ENCODE assay signal across 37 cellular contexts in genomic region chr13:111616203-111616602, GRCh38.
"Had no signal": no experiment of that assay in that cellular context is flagged by ENCODE, and none has a peak within 500 bp of the region (broad histone marks: within the 10 kb centered on the region; RNA-seq: fewer than 3 reads in every experiment).

No MANE protein-coding gene starts in this region.

- H3K27ac ChIP-seq: ascending aorta, cardiac muscle cell, VCaP had no signal

- FAIRE-seq: bronchial epithelial cell, TTC549 had no signal

- H3K27me3 Mint-ChIP-seq: activated B cell treated with CpG ODN at 0.5 μM for 24 hours; activated CD4-positive, alpha-beta memory T cell treated with anti-CD3 and anti-CD28 coated beads for 36 hours; activated CD4-positive, alpha-beta T cell treated with anti-CD3 and anti-CD28 coated beads, Interleukin-2, amount 10 ng/mL, durations not matched to agents 24 days and 14 days; activated CD8-positive, alpha-beta memory T cell treated with anti-CD3 and anti-CD28 coated beads, Interleukin-2, amount 10 ng/mL, durations not matched to agents 7 days and 5 days; activated naive CD4-positive, alpha-beta T cell treated with anti-CD3 and anti-CD28 coated beads, Interleukin-2, amount 10 ng/mL, durations not matched to agents 7 days and 5 days; activated naive CD8-positive, alpha-beta T cell; activated naive CD8-positive, alpha-beta T cell treated with anti-CD3 and anti-CD28 coated beads, Interleukin-2, amount 10 ng/mL, durations not matched to agents 7 days and 5 days; activated naive CD8-positive, alpha-beta T cell treated with anti-CD3 and anti-CD28 coated beads, Interleukin-2, amount 50 U/mL, for 24 hours; brain; central memory CD8-positive, alpha-beta T cell had no signal

- H3K4me1 Mint-ChIP-seq: activated B cell treated with CpG ODN at 0.5 μM for 24 hours; activated CD4-positive, alpha-beta T cell treated with anti-CD3 and anti-CD28 coated beads, Interleukin-2, amount 10 ng/mL, durations not matched to agents 24 days and 14 days; activated CD8-positive, alpha-beta memory T cell treated with anti-CD3 and anti-CD28 coated beads, Interleukin-2, amount 10 ng/mL, durations not matched to agents 7 days and 5 days; activated naive CD4-positive, alpha-beta T cell treated with anti-CD3 and anti-CD28 coated beads, Interleukin-2, amount 10 ng/mL, durations not matched to agents 7 days and 5 days; activated naive CD4-positive, alpha-beta T cell treated with anti-CD3 and anti-CD28 coated beads, Interleukin-2, amount 50 U/mL, for 24 hours; activated naive CD8-positive, alpha-beta T cell treated with anti-CD3 and anti-CD28 coated beads, Interleukin-2, amount 10 ng/mL, durations not matched to agents 7 days and 5 days; activated naive CD8-positive, alpha-beta T cell treated with anti-CD3 and anti-CD28 coated beads, Interleukin-2, amount 50 U/mL, for 24 hours; central memory CD8-positive, alpha-beta T cell had no signal

- H3K4me3 Mint-ChIP-seq: activated B cell treated with CpG ODN at 0.5 μM for 24 hours; activated CD4-positive, alpha-beta memory T cell treated with anti-CD3 and anti-CD28 coated beads for 36 hours; activated CD4-positive, alpha-beta T cell treated with anti-CD3 and anti-CD28 coated beads, Interleukin-2, amount 10 ng/mL, durations not matched to agents 24 days and 14 days; activated CD8-positive, alpha-beta memory T cell treated with anti-CD3 and anti-CD28 coated beads, Interleukin-2, amount 10 ng/mL, durations not matched to agents 7 days and 5 days; activated CD8-positive, alpha-beta T cell treated with anti-CD3 and anti-CD28 coated beads for 36 hours; activated naive CD4-positive, alpha-beta T cell treated with anti-CD3 and anti-CD28 coated beads, Interleukin-2, amount 10 ng/mL, durations not matched to agents 7 days and 5 days; activated naive CD4-positive, alpha-beta T cell treated with anti-CD3 and anti-CD28 coated beads, Interleukin-2, amount 50 U/mL, for 24 hours; activated naive CD8-positive, alpha-beta T cell; activated naive CD8-positive, alpha-beta T cell treated with anti-CD3 and anti-CD28 coated beads, Interleukin-2, amount 10 ng/mL, durations not matched to agents 7 days and 5 days; activated naive CD8-positive, alpha-beta T cell treated with anti-CD3 and anti-CD28 coated beads, Interleukin-2, amount 50 U/mL, for 24 hours; activated T-cell treated with anti-CD3 and anti-CD28 coated beads, Interleukin-2, amount 50 U/mL, for 24 hours; central memory CD8-positive, alpha-beta T cell; T-helper 1 cell treated with Interleukin-12 subunit alpha and Interleukin-12 subunit beta and Interleukin-4 antibody, amounts not matched to agents 30 μg/mL and 1 μg/mL, for 36 hours; T-helper 2 cell treated with Interferon-gamma antibody and Interleukin-4, amounts not matched to agents 5 μg/mL and 100 μg/mL, for 36 hours had no signal

- H3K27ac Mint-ChIP-seq: activated B cell treated with CpG ODN at 0.5 μM for 24 hours; activated CD4-positive, alpha-beta memory T cell treated with anti-CD3 and anti-CD28 coated beads for 36 hours; activated CD4-positive, alpha-beta T cell treated with anti-CD3 and anti-CD28 coated beads, Interleukin-2, amount 10 ng/mL, durations not matched to agents 24 days and 14 days; activated CD8-positive, alpha-beta memory T cell treated with anti-CD3 and anti-CD28 coated beads, Interleukin-2, amount 10 ng/mL, durations not matched to agents 7 days and 5 days; activated CD8-positive, alpha-beta T cell treated with anti-CD3 and anti-CD28 coated beads for 36 hours; activated naive CD4-positive, alpha-beta T cell treated with anti-CD3 and anti-CD28 coated beads, Interleukin-2, amount 10 ng/mL, durations not matched to agents 7 days and 5 days; activated naive CD4-positive, alpha-beta T cell treated with anti-CD3 and anti-CD28 coated beads, Interleukin-2, amount 50 U/mL, for 24 hours; activated naive CD8-positive, alpha-beta T cell; activated naive CD8-positive, alpha-beta T cell treated with anti-CD3 and anti-CD28 coated beads, Interleukin-2, amount 10 ng/mL, durations not matched to agents 7 days and 5 days; activated naive CD8-positive, alpha-beta T cell treated with anti-CD3 and anti-CD28 coated beads, Interleukin-2, amount 50 U/mL, for 24 hours; activated T-cell treated with anti-CD3 and anti-CD28 coated beads, Interleukin-2, amount 50 U/mL, for 24 hours; activated T-helper 2 cell treated with anti-CD3 and anti-CD28 coated beads, Interferon-gamma antibody, Interleukin-2, Interleukin-4, amounts not matched to agents 10 μg/mL and 5 μg/mL and 100 μg/mL, durations not matched to agents 14 hours and 24 hours and 36 hours; T-helper 1 cell treated with Interleukin-12 subunit alpha and Interleukin-12 subunit beta and Interleukin-4 antibody, amounts not matched to agents 30 μg/mL and 1 μg/mL, for 36 hours; T-helper 2 cell treated with Interferon-gamma antibody and Interleukin-4, amounts not matched to agents 5 μg/mL and 100 μg/mL, for 36 hours had no signal

- H3K27me3 ChIP-seq: ascending aorta had no signal

- H3K4me3 ChIP-seq: ascending aorta, cardiac muscle cell had no signal

- H3K4me1 ChIP-seq: ascending aorta had no signal

- H3K9me3 ChIP-seq: ascending aorta had no signal

- H3K36me3 ChIP-seq: ascending aorta, cardiac muscle cell had no signal

- DNase-seq: activated B cell treated with CpG ODN at 0.5 μM for 24 hours; activated CD4-positive, alpha-beta memory T cell treated with anti-CD3 and anti-CD28 coated beads for 36 hours; activated CD4-positive, alpha-beta T cell treated with anti-CD3 and anti-CD28 coated beads for 4 hours; activated CD4-positive, alpha-beta T cell treated with anti-CD3 and anti-CD28 coated beads, Interleukin-2, amount 10 ng/mL, durations not matched to agents 24 days and 14 days; activated CD4-positive, alpha-beta T cell treated with anti-CD3 and anti-CD28 coated beads, Interleukin-2, amount 50 U/mL, for 1 hour; activated CD4-positive, alpha-beta T cell treated with anti-CD3 and anti-CD28 coated beads, Interleukin-2, amount 50 U/mL, for 4 hours; activated CD4-positive, CD25-positive, alpha-beta regulatory T cell treated with anti-CD3 and anti-CD28 coated beads, Interleukin-2, amount 50 U/mL, for 72 hours; activated CD8-positive, alpha-beta memory T cell treated with anti-CD3 and anti-CD28 coated beads, Interleukin-2, amount 10 ng/mL, durations not matched to agents 7 days and 5 days; activated CD8-positive, alpha-beta memory T cell treated with anti-CD3 and anti-CD28 coated beads, Interleukin-2, amount 50 U/mL, for 48 hours; activated CD8-positive, alpha-beta T cell treated with anti-CD3 and anti-CD28 coated beads for 36 hours; activated effector memory CD4-positive, alpha-beta T cell treated with Interleukin-2 at 50 U/mL for 16 hours; activated gamma-delta T cell; activated naive CD4-positive, alpha-beta T cell treated with anti-CD3 and anti-CD28 coated beads, Interleukin-2, amount 10 ng/mL, durations not matched to agents 7 days and 5 days; activated naive CD4-positive, alpha-beta T cell treated with Interleukin-2 at 50 U/mL for 16 hours; activated naive CD8-positive, alpha-beta T cell treated with anti-CD3 and anti-CD28 coated beads, Interleukin-2, amount 10 ng/mL, durations not matched to agents 7 days and 5 days; activated naive CD8-positive, alpha-beta T cell treated with anti-CD3 and anti-CD28 coated beads, Interleukin-2, amount 50 U/mL, for 24 hours; activated T-cell treated with anti-CD3 and anti-CD28 coated beads, Interleukin-2, amount 50 U/mL, for 24 hours; activated T-cell treated with anti-CD3 and anti-CD28 coated beads, Interleukin-2, amount 50 U/mL, for 48 hours; amygdala; anterior cingulate cortex; caudate nucleus; cerebellar nuclear complex; T-helper 1 cell; T-helper 2 cell; T-helper 9 cell had no signal

- H3K36me3 Mint-ChIP-seq: activated CD4-positive, alpha-beta memory T cell treated with anti-CD3 and anti-CD28 coated beads for 36 hours; activated CD8-positive, alpha-beta memory T cell treated with anti-CD3 and anti-CD28 coated beads, Interleukin-2, amount 10 ng/mL, durations not matched to agents 7 days and 5 days; activated naive CD4-positive, alpha-beta T cell treated with anti-CD3 and anti-CD28 coated beads, Interleukin-2, amount 10 ng/mL, durations not matched to agents 7 days and 5 days; activated naive CD4-positive, alpha-beta T cell treated with anti-CD3 and anti-CD28 coated beads, Interleukin-2, amount 50 U/mL, for 24 hours; activated naive CD8-positive, alpha-beta T cell; activated naive CD8-positive, alpha-beta T cell treated with anti-CD3 and anti-CD28 coated beads, Interleukin-2, amount 10 ng/mL, durations not matched to agents 7 days and 5 days; brain had no signal

- H3K9me3 Mint-ChIP-seq: activated B cell treated with CpG ODN at 0.5 μM for 24 hours; activated CD4-positive, alpha-beta memory T cell treated with anti-CD3 and anti-CD28 coated beads for 36 hours; activated CD4-positive, alpha-beta T cell treated with anti-CD3 and anti-CD28 coated beads, Interleukin-2, amount 10 ng/mL, durations not matched to agents 24 days and 14 days; activated CD8-positive, alpha-beta T cell treated with anti-CD3 and anti-CD28 coated beads for 36 hours; activated naive CD4-positive, alpha-beta T cell treated with anti-CD3 and anti-CD28 coated beads, Interleukin-2, amount 10 ng/mL, durations not matched to agents 7 days and 5 days; activated naive CD4-positive, alpha-beta T cell treated with anti-CD3 and anti-CD28 coated beads, Interleukin-2, amount 50 U/mL, for 24 hours; activated naive CD8-positive, alpha-beta T cell treated with anti-CD3 and anti-CD28 coated beads, Interleukin-2, amount 10 ng/mL, durations not matched to agents 7 days and 5 days; activated naive CD8-positive, alpha-beta T cell treated with anti-CD3 and anti-CD28 coated beads, Interleukin-2, amount 50 U/mL, for 24 hours; activated T-cell treated with anti-CD3 and anti-CD28 coated beads, Interleukin-2, amount 50 U/mL, for 24 hours; activated T-helper 2 cell treated with anti-CD3 and anti-CD28 coated beads, Interferon-gamma antibody, Interleukin-2, Interleukin-4, amounts not matched to agents 10 μg/mL and 5 μg/mL and 100 μg/mL, durations not matched to agents 14 hours and 24 hours and 36 hours; brain; central memory CD8-positive, alpha-beta T cell; T-helper 1 cell treated with Interleukin-12 subunit alpha and Interleukin-12 subunit beta and Interleukin-4 antibody, amounts not matched to agents 30 μg/mL and 1 μg/mL, for 36 hours; T-helper 2 cell treated with Interferon-gamma antibody and Interleukin-4, amounts not matched to agents 5 μg/mL and 100 μg/mL, for 36 hours had no signal

- ATAC-seq: activated CD8-positive, alpha-beta memory T cell treated with anti-CD3 and anti-CD28 coated beads, Interleukin-2, amount 10 ng/mL, durations not matched to agents 7 days and 5 days; activated CD8-positive, alpha-beta T cell treated with anti-CD3 and anti-CD28 coated beads for 36 hours; activated naive CD8-positive, alpha-beta T cell treated with anti-CD3 and anti-CD28 coated beads, Interleukin-2, amount 50 U/mL, for 24 hours had no signal
